8 cellular contexts compared by ENCODE assay signal in the genomic region with DNA sequence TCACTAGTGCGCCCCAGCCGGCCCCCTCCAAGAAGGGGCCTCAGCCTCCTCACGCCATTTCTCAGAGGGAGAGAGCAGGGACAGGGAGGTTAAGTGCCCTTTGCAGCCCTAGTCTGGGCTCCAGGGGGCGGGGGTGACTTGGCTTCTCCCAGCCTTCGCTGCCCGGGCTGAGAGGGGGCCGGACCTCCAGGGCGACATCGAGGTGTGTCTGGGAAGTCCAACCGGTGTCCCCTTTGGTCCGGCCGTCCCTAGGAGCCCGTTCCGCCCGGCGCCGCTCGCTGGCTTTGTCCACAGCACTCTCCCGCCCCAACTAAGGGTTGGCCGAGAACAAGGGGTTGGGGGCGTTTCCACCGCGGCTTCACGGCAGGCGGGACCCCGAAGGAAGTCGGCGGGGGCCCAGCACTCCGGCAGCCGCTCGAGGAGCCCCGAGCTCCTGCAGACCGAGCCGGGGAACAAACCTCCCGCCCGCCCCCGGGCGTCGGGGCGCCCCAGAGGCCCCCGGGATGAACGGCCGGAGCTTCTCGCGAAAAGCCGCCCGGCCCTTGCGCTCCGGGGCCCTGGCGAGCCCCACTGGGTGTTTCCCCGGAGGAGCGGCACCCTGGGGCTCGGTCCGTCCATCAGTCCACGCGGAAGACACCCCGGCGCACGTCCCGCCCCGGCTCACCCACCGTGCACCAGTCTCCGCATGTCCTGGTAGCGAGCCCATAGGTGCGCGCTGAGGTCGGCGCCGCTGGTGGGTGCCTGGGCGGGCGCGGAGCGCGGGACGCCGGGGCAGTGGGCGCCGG. TPM values are rescaled to one million over a fixed set of nuclear protein-coding genes. Genes with fewer than 3 reads are reported as not detected.
DNase-seq lines count a peak whose midpoint lies in the region; ATAC-seq, FAIRE-seq and TF ChIP-seq lines count a peak whose summit lies in the region.

No MANE protein-coding gene starts in this region.

- ATAC-seq in HG02884 (IDR thresholded peaks at IDR 0.05; ENCODE audit: unreplicated experiment) (no peak), HG02981 (IDR thresholded peaks at IDR 0.05; ENCODE audit: unreplicated experiment) (no peak)

- H3K27me3 ChIP-seq in astrocyte (ENCODE audit: insufficient read depth, low read length) (no peaks in the 10 kb centered on the region), iPS-15b (ENCODE audit: control insufficient read depth, insufficient read depth, low read length) (no peaks in the 10 kb centered on the region), smooth muscle cell (ENCODE audit: low read depth) (no peaks in the 10 kb centered on the region)

- H3F3A ChIP-seq in smooth muscle cell (ENCODE audit: low read depth) = no peaks in the 10 kb centered on the region

- peaks cover 15% of the 10 kb centered on the region for H3K4me1 Mint-ChIP-seq in astrocyte (ENCODE audit: low read depth, unreplicated experiment)

- H3K27me3 Mint-ChIP-seq in astrocyte (ENCODE audit: low read depth, unreplicated experiment) = no peaks in the 10 kb centered on the region

- H4K20me1 ChIP-seq in astrocyte (ENCODE audit: insufficient read depth, low read length) (peaks cover 53% of the 10 kb centered on the region), smooth muscle cell (ENCODE audit: low read depth) (peaks cover 46% of the 10 kb centered on the region)

- H3K27ac ChIP-seq in astrocyte (ENCODE audit: low read depth, low read length) = peak overlapping the region; percentile 70
- H3K27ac ChIP-seq in smooth muscle cell (ENCODE audit: low read depth) = peak overlapping the region; percentile 89

- H3K9ac ChIP-seq in astrocyte (ENCODE audit: low read length) = peak overlapping the region; percentile 82
- H3K9ac ChIP-seq in iPS-15b (ENCODE audit: low read depth, low read length) = peak overlapping the region; percentile 73
- peak overlapping the region; percentile 88 for H3K9ac ChIP-seq in smooth muscle cell (ENCODE audit: low read depth)

- peak overlapping the region; percentile 92 for H3K4me2 ChIP-seq in astrocyte (ENCODE audit: low read length)
- peak overlapping the region; percentile 92 for H3K4me2 ChIP-seq in smooth muscle cell

- WGBS in smooth muscle cell (ENCODE audit: low lambda C conversion rate) = 3% methylated on average over 54 of the region's 78 CpGs

- H3K36me3 ChIP-seq in astrocyte (ENCODE audit: insufficient read depth, low read length) (peaks cover 8% of the 10 kb centered on the region), iPS-15b (ENCODE audit: control insufficient read depth, insufficient read depth, low read length) (peaks cover 20% of the 10 kb centered on the region), smooth muscle cell (ENCODE audit: low read depth) (no peaks in the 10 kb centered on the region)

- peaks cover 55% of the 10 kb centered on the region for H3K4me1 ChIP-seq in astrocyte (ENCODE audit: insufficient read depth, low read length)
- peaks cover 14% of the 10 kb centered on the region for H3K4me1 ChIP-seq in iPS-15b (ENCODE audit: control insufficient read depth, insufficient read depth, low read length)
- peaks cover 44% of the 10 kb centered on the region for H3K4me1 ChIP-seq in smooth muscle cell (ENCODE audit: low read depth)

- H2AFZ ChIP-seq in astrocyte (ENCODE audit: low read depth, low read length) = no peak overlapping the region
- H2AFZ ChIP-seq in smooth muscle cell (ENCODE audit: low read depth) = no peak overlapping the region

- H3K27ac Mint-ChIP-seq in astrocyte (ENCODE audit: unreplicated experiment) = peak overlapping the region; percentile 66

- TF ChIP-seq CTCF in astrocyte (IDR thresholded peaks at IDR 0.05; ENCODE audit: insufficient read depth, low read depth, low read length) (no peak), smooth muscle cell (IDR thresholded peaks at IDR 0.05; ENCODE audit: borderline replicate concordance, insufficient read depth, poor library complexity, severe bottlenecking) (no peak)

- FAIRE-seq in GM12892 (lab: Jason Lieb, UNC) = peak; percentile 56
- no peak for FAIRE-seq in astrocyte (lab: Jason Lieb, UNC)

- no peaks in the 10 kb centered on the region for H3K9me3 Mint-ChIP-seq in astrocyte (ENCODE audit: unreplicated experiment)

- H3K9me3 ChIP-seq in astrocyte (ENCODE audit: insufficient read depth, low read depth, low read length) (no peaks in the 10 kb centered on the region), iPS-15b (ENCODE audit: control insufficient read depth, insufficient read depth, low read length) (no peaks in the 10 kb centered on the region), smooth muscle cell (replicated peaks; ENCODE audit: low read depth) (no peaks in the 10 kb centered on the region)

- H3K4me3 ChIP-seq in astrocyte (ENCODE audit: insufficient read depth, low read depth, low read length) (peak overlapping the region; percentile 68), iPS-15b (ENCODE audit: low read depth, low read length) (peak overlapping the region; percentile 66), smooth muscle cell (peak overlapping the region; percentile 89)

- H3K36me3 Mint-ChIP-seq in astrocyte (ENCODE audit: low read depth, unreplicated experiment) = peaks cover 9% of the 10 kb centered on the region

- DNase-seq in GM12892 (ENCODE audit: insufficient read length) (peak; percentile 65), M059J (ENCODE audit: low read depth) (peak; percentile 37), astrocyte (ENCODE audit: low read depth) (no peak), smooth muscle cell (lab: John Stamatoyannopoulos, UW; ENCODE audit: unreplicated experiment) (no peak), SHP77 (lab: John Stamatoyannopoulos, UW) (no peak)

- TF ChIP-seq POLR2A in GM12892 (IDR thresholded peaks at IDR 0.05; ENCODE audit: low read depth, low read length) = no peak

- H3K4me3 Mint-ChIP-seq in astrocyte (ENCODE audit: unreplicated experiment) = peak overlapping the region; percentile 88

- H3K79me2 ChIP-seq in astrocyte (ENCODE audit: insufficient read depth, low read length) (peaks cover 74% of the 10 kb centered on the region), smooth muscle cell (ENCODE audit: low read depth) (peaks cover 41% of the 10 kb centered on the region)

RNA-seq across cellular contexts. Expression of gene NT5DC2, which starts 0.6 kb away (rescaled TPM):
- 54.2 TPM for polyA plus RNA-seq in GM12892 (2012; ENCODE audit: missing spikeins)
- 36.5 and 50.0 TPM in 2 replicates for total RNA-seq in M059J (2014; rRNA removed; shearing (Covaris generic))
- total RNA-seq in astrocyte (178 and 189 TPM in 2 replicates), smooth muscle cell (156 and 207 TPM in 2 replicates)
- 229 and 248 TPM in 2 replicates for polyA plus RNA-seq in smooth muscle cell

RNA-seq across cellular contexts. Expression of gene UQCC5, which starts 3.4 kb away (rescaled TPM):
- polyA plus RNA-seq in GM12892 (2012; ENCODE audit: missing spikeins) = 10.9 TPM
- total RNA-seq in M059J (2014; rRNA removed; shearing (Covaris generic)) = 0.62 and 2.6 TPM in 2 replicates
- 22.9 and 26.0 TPM in 2 replicates for total RNA-seq in astrocyte
- 0.76 and 0.90 TPM in 2 replicates for total RNA-seq in smooth muscle cell
- polyA plus RNA-seq in smooth muscle cell = 33.0 and 40.3 TPM in 2 replicates

RNA-seq across cellular contexts. Expression of gene STAB1, which starts 37.9 kb away (rescaled TPM):
- polyA plus RNA-seq in GM12892 (2012; ENCODE audit: missing spikeins) = not detected
- 0.05 TPM in 1 of 2 replicates, not detected in the other for total RNA-seq in M059J (2014; rRNA removed; shearing (Covaris generic))
- 0.39 TPM in 1 of 2 replicates, not detected in the other for total RNA-seq in astrocyte
- 0.22 TPM in 1 of 2 replicates, not detected in the other for total RNA-seq in smooth muscle cell
- polyA plus RNA-seq in smooth muscle cell = 0.25 and 0.31 TPM in 2 replicates

Comparison
In these comparisons a context has a peak if more than half of its experiments do, and no peak if none do; other contexts are left out.
1. DNase-seq: peak in GM12892 (single experiment) and M059J (single experiment); none in astrocyte (single experiment), smooth muscle cell (single experiment) and SHP77 (0 of 2).
2. Peak in every context shown above with its lines, with median percentiles within 50 percentile points of each other: H3K4me3 ChIP-seq and H3K9ac ChIP-seq.